ENCODE assay signal across 13 cellular contexts in the genomic region with DNA sequence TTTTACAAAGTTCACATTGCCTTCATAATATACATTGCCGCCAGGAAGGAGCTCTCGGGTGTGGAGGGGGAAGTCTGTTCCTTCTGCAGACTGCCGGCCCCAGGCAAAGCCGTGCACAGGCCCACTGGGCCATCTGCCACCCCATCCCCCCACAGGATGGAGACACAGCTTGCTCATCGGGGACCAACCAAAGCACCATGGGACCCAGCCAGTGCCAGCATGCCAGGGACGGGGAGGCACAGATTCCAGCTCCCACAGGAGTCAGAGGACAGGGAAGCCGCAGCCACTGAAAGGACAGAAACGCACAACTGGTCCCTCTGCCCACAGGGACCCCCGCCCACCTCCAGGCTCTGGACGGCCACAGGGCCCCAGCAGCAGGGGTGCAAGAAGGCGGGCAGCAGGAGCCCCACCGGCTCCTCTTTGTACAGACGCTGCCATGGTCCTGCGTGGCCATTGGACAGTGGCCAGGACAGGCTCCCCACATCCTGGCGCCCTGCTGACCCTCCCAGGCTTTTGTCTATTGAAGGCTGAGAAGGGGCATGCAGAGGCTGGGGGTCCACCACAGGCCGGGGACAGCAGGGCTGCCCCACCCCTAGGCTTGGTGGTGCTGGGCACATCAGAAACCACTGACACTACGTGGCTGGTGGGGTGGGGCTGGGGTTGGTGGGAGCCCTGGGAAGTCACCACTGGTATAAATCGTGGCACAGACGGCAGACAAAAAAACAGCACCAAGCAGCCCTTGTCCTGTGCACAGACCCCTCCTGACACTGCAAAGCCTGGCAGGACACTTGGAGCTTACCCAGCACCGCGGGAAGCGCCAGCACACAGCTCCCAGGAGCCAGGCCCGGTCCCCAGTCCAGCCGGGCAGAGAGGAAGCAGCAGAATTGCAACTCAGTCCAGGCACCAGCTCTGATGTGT.
"Had no signal": no experiment of that assay in that cellular context is flagged by ENCODE, and none has a peak within 500 bp of the region (broad histone marks: within the 10 kb centered on the region; RNA-seq: fewer than 3 reads in every experiment).

No MANE protein-coding gene starts in this region.

- H3K36me3 ChIP-seq: heart right ventricle, left lung, thyroid gland had no signal

- H3K36me3 Mint-ChIP-seq: activated naive CD8-positive, alpha-beta T cell treated with anti-CD3 and anti-CD28 coated beads, Interleukin-2, amount 10 ng/mL, durations not matched to agents 7 days and 5 days had no signal

- H3K4me3 ChIP-seq: heart right ventricle, left lung, thyroid gland had no signal

- DNase-seq: activated CD4-positive, alpha-beta T cell treated with anti-CD3 and anti-CD28 coated beads, Interleukin-2, amount 10 ng/mL, durations not matched to agents 7 days and 5 days; activated naive CD4-positive, alpha-beta T cell; anterior cingulate cortex; endodermal cell; stimulated activated CD4-positive, alpha-beta T cell treated with anti-CD3 and anti-CD28 coated beads, Interleukin-15, amount 100 ng/mL, for 24 hours; stimulated activated CD4-positive, alpha-beta T cell treated with anti-CD3 and anti-CD28 coated beads, Interleukin-4, amount 100 ng/mL, for 1 hour; stimulated activated naive B cell treated with anti-CD40 and anti-IgM and Interleukin-4, amounts not matched to agents 10 μg/mL and 1 μg/mL and 100 μg/mL, for 72 hours; SW 1271; thyroid gland had no signal

- H3K27me3 ChIP-seq: thyroid gland had no signal

- H3K9me3 ChIP-seq: thyroid gland had no signal

- H3K27ac ChIP-seq: heart right ventricle, left lung, thyroid gland had no signal

- ATAC-seq: left lung; stimulated activated naive B cell treated with anti-CD40 and anti-IgM and Interleukin-4, amounts not matched to agents 10 μg/mL and 1 μg/mL and 100 μg/mL, for 72 hours had no signal

- H3K27ac Mint-ChIP-seq: activated CD4-positive, alpha-beta T cell treated with anti-CD3 and anti-CD28 coated beads, Interleukin-2, amount 10 ng/mL, durations not matched to agents 7 days and 5 days; activated naive CD8-positive, alpha-beta T cell treated with anti-CD3 and anti-CD28 coated beads, Interleukin-2, amount 10 ng/mL, durations not matched to agents 7 days and 5 days; endodermal cell; stimulated activated naive B cell treated with anti-CD40 and anti-IgM and Interleukin-4, amounts not matched to agents 10 μg/mL and 1 μg/mL and 100 μg/mL, for 72 hours had no signal

- H3K4me1 ChIP-seq: heart right ventricle, left lung, thyroid gland had no signal

- H3K4me3 Mint-ChIP-seq: activated CD4-positive, alpha-beta T cell treated with anti-CD3 and anti-CD28 coated beads, Interleukin-2, amount 10 ng/mL, durations not matched to agents 7 days and 5 days; activated naive CD8-positive, alpha-beta T cell treated with anti-CD3 and anti-CD28 coated beads, Interleukin-2, amount 10 ng/mL, durations not matched to agents 7 days and 5 days; activated T-helper 1 cell treated with anti-CD3 and anti-CD28 coated beads, Interleukin-12 subunit alpha, Interleukin-12 subunit beta, Interleukin-2, Interleukin-4 antibody, amounts not matched to agents 30 ng/mL and 10 ng/mL and 1 ng/mL, durations not matched to agents 14 hours and 24 hours and 36 hours; endodermal cell; stimulated activated naive B cell treated with anti-CD40 and anti-IgM and Interleukin-4, amounts not matched to agents 10 μg/mL and 1 μg/mL and 100 μg/mL, for 72 hours had no signal

- H3K4me1 Mint-ChIP-seq: activated CD4-positive, alpha-beta T cell treated with anti-CD3 and anti-CD28 coated beads, Interleukin-2, amount 10 ng/mL, durations not matched to agents 7 days and 5 days; endodermal cell had no signal
